ENCODE assay signal across 22 cellular contexts in genomic region chr20:4025679-4026078, GRCh38. TPM values are rescaled to one million over a fixed set of nuclear protein-coding genes. Genes with fewer than 3 reads are reported as not detected.
DNase-seq lines count a peak whose midpoint lies in the region; ATAC-seq, FAIRE-seq and TF ChIP-seq lines count a peak whose summit lies in the region.
"Had no signal": no experiment of that assay in that cellular context is flagged by ENCODE, and none has a peak within 500 bp of the region (broad histone marks: within the 10 kb centered on the region; RNA-seq: fewer than 3 reads in every experiment).

No MANE protein-coding gene starts in this region.

- ATAC-seq in CD8-positive, alpha-beta T cell: no peak
- no peak for ATAC-seq in GM18867 (IDR thresholded peaks at IDR 0.05; ENCODE audit: unreplicated experiment)
- ATAC-seq: body of pancreas; naive thymus-derived CD8-positive, alpha-beta T cell had no signal

- peaks cover 8% of the 10 kb centered on the region for H3K27me3 Mint-ChIP-seq in astrocyte (ENCODE audit: low read depth, unreplicated experiment)
- H3K27me3 Mint-ChIP-seq in nephron (ENCODE audit: low read depth): peaks cover 7% of the 10 kb centered on the region
- H3K27me3 Mint-ChIP-seq in CD8-positive, alpha-beta T cell (ENCODE audit: low read depth): peaks cover 9% of the 10 kb centered on the region

- POLR2A ChIA-PET in CD8-positive, alpha-beta T cell (lab: Charles Lee): no interaction called here

- TF ChIP-seq CTCF in HL-60 (IDR thresholded peaks at IDR 0.05; ENCODE audit: insufficient read depth, low read length) (no peak), astrocyte (IDR thresholded peaks at IDR 0.05; ENCODE audit: insufficient read depth, low read depth, low read length) (no peak), nephron (IDR thresholded peaks at IDR 0.05; ENCODE audit: unreplicated experiment in 3 of 3) (no peak)
- TF ChIP-seq CTCF in CD8-positive, alpha-beta T cell (IDR thresholded peaks at IDR 0.05): no peak

- H3K36me3 ChIP-seq in astrocyte (ENCODE audit: insufficient read depth, low read length): no peaks in the 10 kb centered on the region
- H3K36me3 ChIP-seq in CD8-positive, alpha-beta T cell (ENCODE audit: insufficient read depth, low read length): no peaks in the 10 kb centered on the region
- H3K36me3 ChIP-seq: colonic mucosa, thoracic aorta had no signal

- no peak overlapping the region for H3K4me3 Mint-ChIP-seq in astrocyte (ENCODE audit: unreplicated experiment)
- peak overlapping the region in 1 of 3 experiments; percentile 17 for H3K4me3 Mint-ChIP-seq in nephron
- H3K4me3 Mint-ChIP-seq in CD8-positive, alpha-beta T cell: no peak overlapping the region
- H3K4me3 Mint-ChIP-seq: activated CD4-positive, alpha-beta memory T cell treated with anti-CD3 and anti-CD28 coated beads, Interleukin-2, amount 10 ng/mL, durations not matched to agents 7 days and 5 days; activated naive CD4-positive, alpha-beta T cell treated with anti-CD3 and anti-CD28 coated beads, Interleukin-2, amount 50 U/mL, for 24 hours; activated T-cell treated with anti-CD3 and anti-CD28 coated beads, Interleukin-2, amount 50 U/mL, for 72 hours; memory B cell; naive thymus-derived CD8-positive, alpha-beta T cell had no signal

- no peak overlapping the region for H3K27ac Mint-ChIP-seq in astrocyte (ENCODE audit: unreplicated experiment)
- peak overlapping the region in 2 of 3 experiments; percentile 12 to 84 for H3K27ac Mint-ChIP-seq in nephron
- no peak overlapping the region for H3K27ac Mint-ChIP-seq in CD8-positive, alpha-beta T cell
- H3K27ac Mint-ChIP-seq: activated CD4-positive, alpha-beta memory T cell treated with anti-CD3 and anti-CD28 coated beads, Interleukin-2, amount 10 ng/mL, durations not matched to agents 7 days and 5 days; activated T-cell treated with anti-CD3 and anti-CD28 coated beads, Interleukin-2, amount 50 U/mL, for 72 hours; memory B cell had no signal

- DNase-seq in AML-193 (lab: John Stamatoyannopoulos, UW) (peak; percentile 27 to 32), HL-60 (ENCODE audit: low read depth in 1 of 2, low spot score in 1 of 2) (peak in 1 of 2 experiments; percentile 36), astrocyte (ENCODE audit: low read depth) (no peak), occipital lobe (lab: John Stamatoyannopoulos, UW) (no peak), dermis blood vessel endothelial cell (no peak)
- no peak for DNase-seq in CD8-positive, alpha-beta T cell
- DNase-seq: activated CD4-positive, alpha-beta memory T cell treated with anti-CD3 and anti-CD28 coated beads, Interleukin-2, amount 10 ng/mL, durations not matched to agents 7 days and 5 days; activated T-cell treated with anti-CD3 and anti-CD28 coated beads, Interleukin-2, amount 50 U/mL, for 72 hours; body of pancreas; colonic mucosa; DMS79 treated with DMSO at 0.1 percent for 48 hours; KG1; naive thymus-derived CD8-positive, alpha-beta T cell; NCI-H1105; NCI-H2107; T-helper 1 cell had no signal

- CTCF ChIA-PET in CD8-positive, alpha-beta T cell (lab: Charles Lee): interaction anchor here (1.0 to 1.4 kb wide), 2 partner anchors 34 to 140 kb away, joined by 3 read pairs; no protein-coding TSS in a partner anchor

- H3K9me3 Mint-ChIP-seq in astrocyte (ENCODE audit: unreplicated experiment): peaks cover 7% of the 10 kb centered on the region
- H3K9me3 Mint-ChIP-seq in nephron: peaks cover 18% of the 10 kb centered on the region
- no peaks in the 10 kb centered on the region for H3K9me3 Mint-ChIP-seq in CD8-positive, alpha-beta T cell
- H3K9me3 Mint-ChIP-seq: activated CD4-positive, alpha-beta memory T cell treated with anti-CD3 and anti-CD28 coated beads, Interleukin-2, amount 10 ng/mL, durations not matched to agents 7 days and 5 days; activated naive CD4-positive, alpha-beta T cell treated with anti-CD3 and anti-CD28 coated beads, Interleukin-2, amount 50 U/mL, for 24 hours; activated T-cell treated with anti-CD3 and anti-CD28 coated beads, Interleukin-2, amount 50 U/mL, for 72 hours had no signal

- H2AFZ ChIP-seq in astrocyte (ENCODE audit: low read depth, low read length): no peak overlapping the region

- H4K20me1 ChIP-seq in astrocyte (ENCODE audit: insufficient read depth, low read length): no peaks in the 10 kb centered on the region

- FAIRE-seq in astrocyte (lab: Jason Lieb, UNC): no peak

- H3K4me1 Mint-ChIP-seq in astrocyte (ENCODE audit: low read depth, unreplicated experiment) (peaks cover 4% of the 10 kb centered on the region), nephron (peaks cover 42% of the 10 kb centered on the region)
- H3K4me1 Mint-ChIP-seq in CD8-positive, alpha-beta T cell (ENCODE audit: low read depth): no peaks in the 10 kb centered on the region
- H3K4me1 Mint-ChIP-seq: activated CD4-positive, alpha-beta memory T cell treated with anti-CD3 and anti-CD28 coated beads, Interleukin-2, amount 10 ng/mL, durations not matched to agents 7 days and 5 days; activated naive CD4-positive, alpha-beta T cell treated with anti-CD3 and anti-CD28 coated beads, Interleukin-2, amount 50 U/mL, for 24 hours; memory B cell had no signal

- peaks cover 17% of the 10 kb centered on the region for H3K4me1 ChIP-seq in astrocyte (ENCODE audit: insufficient read depth, low read length)
- no peaks in the 10 kb centered on the region for H3K4me1 ChIP-seq in CD8-positive, alpha-beta T cell (ENCODE audit: insufficient read depth, low read length)
- H3K4me1 ChIP-seq: body of pancreas, colonic mucosa had no signal

- H3K27me3 ChIP-seq in HL-60 (ENCODE audit: insufficient read depth, poor library complexity, severe bottlenecking): no peaks in the 10 kb centered on the region
- no peaks in the 10 kb centered on the region for H3K27me3 ChIP-seq in astrocyte (ENCODE audit: insufficient read depth, low read length)
- H3K27me3 ChIP-seq in CD8-positive, alpha-beta T cell (ENCODE audit: insufficient read depth, low read length): no peaks in the 10 kb centered on the region
- H3K27me3 ChIP-seq: body of pancreas, colonic mucosa, foreskin keratinocyte had no signal

- H3K4me2 ChIP-seq in astrocyte (ENCODE audit: low read length): peak overlapping the region; percentile 3

- H3K9ac ChIP-seq in astrocyte (ENCODE audit: low read length): no peak overlapping the region

- H3K4me3 ChIP-seq in HL-60 (replicated peaks; ENCODE audit: insufficient read depth, low read length) (no peak overlapping the region), astrocyte (ENCODE audit: insufficient read depth, low read depth, low read length) (no peak overlapping the region)
- H3K4me3 ChIP-seq in CD8-positive, alpha-beta T cell (ENCODE audit: low read depth, low read length): no peak overlapping the region
- H3K4me3 ChIP-seq: body of pancreas, colonic mucosa, thoracic aorta had no signal

- peak overlapping the region; percentile 14 for H3K27ac ChIP-seq in HL-60 (replicated peaks)
- H3K27ac ChIP-seq in astrocyte (ENCODE audit: low read depth, low read length): no peak overlapping the region
- no peak overlapping the region for H3K27ac ChIP-seq in CD8-positive, alpha-beta T cell (ENCODE audit: low read depth, low read length)
- H3K27ac ChIP-seq: body of pancreas, colonic mucosa, foreskin keratinocyte, thoracic aorta had no signal

- H3K36me3 Mint-ChIP-seq in astrocyte (ENCODE audit: low read depth, unreplicated experiment) (no peaks in the 10 kb centered on the region), nephron (ENCODE audit: low read depth) (peaks cover 3% of the 10 kb centered on the region)
- H3K36me3 Mint-ChIP-seq in CD8-positive, alpha-beta T cell: no peaks in the 10 kb centered on the region
- H3K36me3 Mint-ChIP-seq: activated naive CD4-positive, alpha-beta T cell treated with anti-CD3 and anti-CD28 coated beads, Interleukin-2, amount 50 U/mL, for 24 hours; naive thymus-derived CD8-positive, alpha-beta T cell had no signal

- H3K9me3 ChIP-seq in astrocyte (ENCODE audit: insufficient read depth, low read depth, low read length): no peaks in the 10 kb centered on the region
- no peaks in the 10 kb centered on the region for H3K9me3 ChIP-seq in CD8-positive, alpha-beta T cell (ENCODE audit: low read length)
- H3K9me3 ChIP-seq: colonic mucosa, thoracic aorta had no signal

- H3K79me2 ChIP-seq in astrocyte (ENCODE audit: insufficient read depth, low read length): no peaks in the 10 kb centered on the region

- intact Hi-C loops in CD8-positive, alpha-beta T cell (cut with DNase I, micrococcal nuclease): no loop called here

RNA-seq across cellular contexts. Expression of gene RNF24, which starts 10.3 kb away (rescaled TPM):
- total RNA-seq in astrocyte (17.4 and 19.0 TPM in 2 replicates), occipital lobe (28.5 TPM), dermis blood vessel endothelial cell (2.9 and 3.3 TPM in 2 replicates)
- total RNA-seq in CD8-positive, alpha-beta T cell: 1 to 10 TPM; 5.6 to 7.2 TPM

Comparison
In these comparisons a context has a peak if more than half of its experiments do, and no peak if none do; other contexts are left out.
1. DNase-seq: peak in AML-193 (2 of 2); none in astrocyte (single experiment), occipital lobe (single experiment), CD8-positive, alpha-beta T cell (0 of 7) and dermis blood vessel endothelial cell (single experiment).
2. H3K27ac Mint-ChIP-seq: peak in nephron (2 of 3); none in astrocyte (single experiment) and CD8-positive, alpha-beta T cell (single experiment).